Comparison of ENCODE assay signal across 12 cellular contexts in the genomic region with DNA sequence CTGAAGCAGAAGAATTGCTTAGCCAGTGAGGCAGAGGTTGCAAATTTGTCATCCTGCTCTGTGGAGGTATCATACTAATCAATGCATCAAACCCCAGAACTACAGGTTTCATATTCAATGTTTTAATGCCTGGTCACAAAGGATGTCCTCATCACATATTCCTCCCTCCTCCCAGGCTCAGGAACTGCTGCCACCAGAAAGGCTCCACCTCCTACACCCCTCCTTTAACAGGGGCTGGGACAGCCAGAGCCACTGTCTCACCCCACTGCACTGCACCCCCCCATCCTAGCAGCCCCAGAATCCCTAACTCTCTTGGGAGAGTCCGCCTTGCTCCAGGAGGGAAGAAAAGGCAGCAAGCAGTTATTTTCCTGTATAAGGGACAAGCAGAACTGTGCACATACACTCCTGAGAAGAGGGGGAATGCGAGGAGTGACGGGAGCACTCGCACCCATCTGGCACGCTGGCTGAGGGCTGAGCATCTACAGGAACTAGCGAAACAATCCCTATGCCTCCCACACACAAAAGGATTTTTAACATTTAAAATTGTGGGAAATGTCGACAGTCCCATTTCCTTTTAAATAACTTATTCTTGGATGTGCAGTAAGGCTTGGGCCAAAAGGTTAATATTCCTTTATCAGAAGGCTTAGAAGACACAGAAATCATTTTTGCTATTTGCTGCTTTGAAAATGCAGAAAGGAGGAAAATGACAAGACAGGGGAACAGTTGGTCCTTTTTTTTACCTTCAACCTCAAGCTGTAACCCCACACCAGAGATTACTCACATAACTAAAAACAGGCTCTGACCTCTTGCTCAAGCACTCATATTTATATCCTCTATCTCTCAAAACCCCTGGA. TPM values are rescaled to one million over a fixed set of nuclear protein-coding genes. Genes with fewer than 3 reads are reported as not detected.
A peak's percentile ranks its signal among the peaks of the same experiment; 100 is the strongest.
DNase-seq lines count a peak whose midpoint lies in the region; ATAC-seq, FAIRE-seq and TF ChIP-seq lines count a peak whose summit lies in the region.
"Had no signal": no experiment of that assay in that cellular context is flagged by ENCODE, and none has a peak within 500 bp of the region (broad histone marks: within the 10 kb centered on the region; RNA-seq: fewer than 3 reads in every experiment).

No MANE protein-coding gene starts in this region.

- no peaks in the 10 kb centered on the region for H3K27me3 Mint-ChIP-seq in activated T-helper 17 cell treated with anti-CD3 and anti-CD28 coated beads, Interleukin-2, amount 50 U/mL, for 72 hours

- H3K4me3 Mint-ChIP-seq in activated T-helper 17 cell treated with anti-CD3 and anti-CD28 coated beads, Interleukin-2, amount 50 U/mL, for 72 hours, result peak overlapping the region; percentile 39
- H3K4me3 Mint-ChIP-seq: CD8-positive, alpha-beta T cell had no signal

- H3K9me3 Mint-ChIP-seq in activated T-helper 17 cell treated with anti-CD3 and anti-CD28 coated beads, Interleukin-2, amount 50 U/mL, for 72 hours, result no peaks in the 10 kb centered on the region
- H3K9me3 Mint-ChIP-seq: CD8-positive, alpha-beta T cell had no signal

- peak; percentile 11 for DNase-seq in left kidney (ENCODE audit: low read depth, low spot score)
- DNase-seq in NCI-H146 treated with DMSO at 0.1 percent for 48 hours (lab: John Stamatoyannopoulos, UW; ENCODE audit: unreplicated experiment), result no peak
- no peak for DNase-seq in NCI-H748 treated with DMSO at 0.1 percent for 48 hours (lab: John Stamatoyannopoulos, UW)
- DNase-seq in D721Med (ENCODE audit: insufficient read length, low spot score), result no peak
- DNase-seq: activated CD4-positive, alpha-beta T cell treated with anti-CD3 and anti-CD28 coated beads, Interleukin-2, amount 50 U/mL, for 1 hour; CD8-positive, alpha-beta T cell; KBM-7 had no signal

- no peak for FAIRE-seq in D721Med (lab: Jason Lieb, UNC)

- peak; percentile 43 for ATAC-seq in GM18870 (IDR thresholded peaks at IDR 0.05; ENCODE audit: unreplicated experiment)
- ATAC-seq in HG02763 (IDR thresholded peaks at IDR 0.05; ENCODE audit: unreplicated experiment), result peak; percentile 37
- ATAC-seq in activated T-helper 17 cell treated with anti-CD3 and anti-CD28 coated beads, Interleukin-2, amount 50 U/mL, for 72 hours (replicated peaks), result no peak
- ATAC-seq in GM18520 (IDR thresholded peaks at IDR 0.05; ENCODE audit: unreplicated experiment), result no peak
- ATAC-seq: activated naive CD4-positive, alpha-beta T cell treated with anti-CD3 and anti-CD28 coated beads, Interleukin-2, amount 50 U/mL, for 72 hours; CD8-positive, alpha-beta T cell had no signal

- H3K27ac Mint-ChIP-seq in activated T-helper 17 cell treated with anti-CD3 and anti-CD28 coated beads, Interleukin-2, amount 50 U/mL, for 72 hours, result peak overlapping the region; percentile 36
- H3K27ac Mint-ChIP-seq: activated naive CD4-positive, alpha-beta T cell treated with anti-CD3 and anti-CD28 coated beads, Interleukin-2, amount 50 U/mL, for 72 hours; CD8-positive, alpha-beta T cell had no signal

- no peak for TF ChIP-seq CTCF in D721Med (IDR thresholded peaks at IDR 0.05; ENCODE audit: insufficient read depth, missing control alignments)

- H3K4me1 Mint-ChIP-seq in activated T-helper 17 cell treated with anti-CD3 and anti-CD28 coated beads, Interleukin-2, amount 50 U/mL, for 72 hours, result peaks cover 33% of the 10 kb centered on the region

- H3K36me3 Mint-ChIP-seq in activated T-helper 17 cell treated with anti-CD3 and anti-CD28 coated beads, Interleukin-2, amount 50 U/mL, for 72 hours (ENCODE audit: low read depth), result peaks cover 6% of the 10 kb centered on the region

RNA-seq across cellular contexts. Expression of a gene that starts 27.8 kb away (rescaled TPM):
- 10 to 100 TPM; 11.6 to 17.6 TPM for total RNA-seq in activated T-helper 17 cell treated with anti-CD3 and anti-CD28 coated beads, Interleukin-2, amount 50 U/mL, for 72 hours

Comparison
In these comparisons a context has a peak if more than half of its experiments do, and no peak if none do; other contexts are left out.
1. ATAC-seq: peak in GM18870 (single experiment) and HG02763 (single experiment); none in activated T-helper 17 cell treated with anti-CD3 and anti-CD28 coated beads, Interleukin-2, amount 50 U/mL, for 72 hours (single experiment) and GM18520 (single experiment).